9 cellular contexts compared by ENCODE assay signal in the genomic region with DNA sequence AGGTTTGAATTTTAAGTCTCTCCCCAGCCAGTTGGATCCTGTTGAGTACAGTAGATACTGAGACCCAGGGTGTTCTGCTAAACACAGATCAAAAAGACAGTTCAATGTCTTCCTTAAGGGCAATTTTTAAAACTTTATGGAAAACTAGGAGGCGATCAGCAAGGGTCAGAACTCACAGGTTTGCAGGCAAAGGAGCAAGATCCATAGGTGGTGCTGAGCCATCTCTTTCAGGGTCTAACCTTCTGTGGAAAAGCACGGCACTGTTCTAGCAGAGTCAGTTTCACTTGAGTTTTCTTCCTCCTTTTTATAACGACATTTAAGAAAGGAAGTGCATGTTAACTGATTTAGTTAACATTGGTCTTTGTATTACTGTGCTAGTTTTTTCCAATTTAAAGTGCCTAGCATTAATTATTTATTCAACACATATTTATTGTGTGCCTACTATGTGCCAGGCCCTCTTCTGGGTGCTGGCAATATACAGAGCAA. TPM values are rescaled to one million over a fixed set of nuclear protein-coding genes. Genes with fewer than 3 reads are reported as not detected.
A peak's percentile ranks its signal among the peaks of the same experiment; 100 is the strongest.
DNase-seq lines count a peak whose midpoint lies in the region; ATAC-seq and TF ChIP-seq lines count a peak whose summit lies in the region.
"Had no signal": no experiment of that assay in that cellular context is flagged by ENCODE, and none has a peak within 500 bp of the region (broad histone marks: within the 10 kb centered on the region; RNA-seq: fewer than 3 reads in every experiment).

TSS of gene CD84 (minus strand) at position 281 of the 486 bp plus-strand sequence. CDS start at position 222, 59 bp downstream.

- peaks cover 81% of the 10 kb centered on the region for H3K4me1 Mint-ChIP-seq in CD8-positive, alpha-beta T cell (ENCODE audit: low read depth)
- H3K4me1 Mint-ChIP-seq in activated CD8-positive, alpha-beta T cell treated with anti-CD3 and anti-CD28 coated beads, Interleukin-2, amount 10 ng/mL, durations not matched to agents 7 days and 5 days (ENCODE audit: low read depth): peaks cover 64% of the 10 kb centered on the region

- H3K36me3 ChIP-seq in CD8-positive, alpha-beta T cell (ENCODE audit: insufficient read depth, low read length): no peaks in the 10 kb centered on the region
- H3K36me3 ChIP-seq in muscle layer of duodenum (ENCODE audit: control insufficient read depth in 1 of 2, insufficient read depth in 2 of 2, low read length in 2 of 2): no peaks in the 10 kb centered on the region

- CTCF ChIA-PET in CD8-positive, alpha-beta T cell (lab: Charles Lee): interaction anchor here (1.0 to 2.6 kb wide), 6 partner anchors 15 to 35 kb away, joined by 3 to 22 read pairs (median 10); no protein-coding TSS in a partner anchor
- CTCF ChIA-PET in activated CD8-positive, alpha-beta T cell treated with anti-CD3 and anti-CD28 coated beads, Interleukin-2, amount 10 ng/mL, durations not matched to agents 7 days and 5 days (lab: Charles Lee): interaction anchor here (0.9 to 6.9 kb wide), 12 partner anchors 12 to 203 kb away, joined by 3 to 65 read pairs (median 8); partner anchors contain the start of gene SLAMF6

- no peaks in the 10 kb centered on the region for H3K9me3 ChIP-seq in CD8-positive, alpha-beta T cell (ENCODE audit: low read length)
- no peaks in the 10 kb centered on the region for H3K9me3 ChIP-seq in muscle layer of duodenum (ENCODE audit: control insufficient read depth in 1 of 2, low read length in 2 of 2)

- H3K4me1 ChIP-seq in CD8-positive, alpha-beta T cell (ENCODE audit: insufficient read depth, low read length): peaks cover 60% of the 10 kb centered on the region
- H3K4me1 ChIP-seq in muscle layer of duodenum (ENCODE audit: control insufficient read depth in 1 of 2, insufficient read depth in 2 of 2, low read length in 2 of 2): no peaks in the 10 kb centered on the region

- H3K4me3 Mint-ChIP-seq in CD8-positive, alpha-beta T cell: peak within 1 kb of the TSS; percentile 92
- H3K4me3 Mint-ChIP-seq in activated CD8-positive, alpha-beta T cell treated with anti-CD3 and anti-CD28 coated beads, Interleukin-2, amount 10 ng/mL, durations not matched to agents 7 days and 5 days: peak within 1 kb of the TSS; percentile 86
- H3K4me3 Mint-ChIP-seq: H9 had no signal

- no peaks in the 10 kb centered on the region for H3K9me3 Mint-ChIP-seq in CD8-positive, alpha-beta T cell
- H3K9me3 Mint-ChIP-seq in activated CD8-positive, alpha-beta T cell treated with anti-CD3 and anti-CD28 coated beads, Interleukin-2, amount 10 ng/mL, durations not matched to agents 7 days and 5 days (ENCODE audit: insufficient read depth): peaks cover 11% of the 10 kb centered on the region

- peaks cover 9% of the 10 kb centered on the region for H3K36me3 Mint-ChIP-seq in CD8-positive, alpha-beta T cell
- peaks cover 24% of the 10 kb centered on the region for H3K36me3 Mint-ChIP-seq in activated CD8-positive, alpha-beta T cell treated with anti-CD3 and anti-CD28 coated beads, Interleukin-2, amount 10 ng/mL, durations not matched to agents 7 days and 5 days (ENCODE audit: low read depth)

- TF ChIP-seq CTCF in CD8-positive, alpha-beta T cell (IDR thresholded peaks at IDR 0.05): no peak
- TF ChIP-seq CTCF in HL-60 (IDR thresholded peaks at IDR 0.05; ENCODE audit: insufficient read depth, low read length): no peak

- intact Hi-C loops in CD8-positive, alpha-beta T cell (cut with DNase I, micrococcal nuclease): loop anchor here (1.0 to 5.0 kb wide), 5 partner anchors 11 to 58 kb away; no protein-coding TSS in a partner anchor

- peak within 1 kb of the TSS; percentile 50 for H3K4me3 ChIP-seq in CD8-positive, alpha-beta T cell (ENCODE audit: low read depth, low read length)
- H3K4me3 ChIP-seq in HL-60 (replicated peaks; ENCODE audit: insufficient read depth, low read length) (peak within 1 kb of the TSS; percentile 39), muscle layer of duodenum (ENCODE audit: low read depth in 1 of 2, low read length in 2 of 2) (peak within 1 kb of the TSS in 1 of 2 donors; percentile 35)

- no peaks in the 10 kb centered on the region for H3K27me3 Mint-ChIP-seq in CD8-positive, alpha-beta T cell (ENCODE audit: low read depth)
- no peaks in the 10 kb centered on the region for H3K27me3 Mint-ChIP-seq in activated CD8-positive, alpha-beta T cell treated with anti-CD3 and anti-CD28 coated beads, Interleukin-2, amount 10 ng/mL, durations not matched to agents 7 days and 5 days (ENCODE audit: low read depth)

- peak within 1 kb of the TSS; percentile 97 for H3K27ac Mint-ChIP-seq in CD8-positive, alpha-beta T cell
- H3K27ac Mint-ChIP-seq in activated CD8-positive, alpha-beta T cell treated with anti-CD3 and anti-CD28 coated beads, Interleukin-2, amount 10 ng/mL, durations not matched to agents 7 days and 5 days: peak within 1 kb of the TSS; percentile 93
- H3K27ac Mint-ChIP-seq: H9 had no signal

- H3K27me3 ChIP-seq in CD8-positive, alpha-beta T cell (ENCODE audit: insufficient read depth, low read length): no peaks in the 10 kb centered on the region
- H3K27me3 ChIP-seq in HL-60 (ENCODE audit: insufficient read depth, poor library complexity, severe bottlenecking) (no peaks in the 10 kb centered on the region), muscle layer of duodenum (ENCODE audit: low read depth, low read length) (no peaks in the 10 kb centered on the region)

- DNase-seq in CD8-positive, alpha-beta T cell: peak in 1 of 7 experiments; percentile 64
- DNase-seq in HL-60 (ENCODE audit: low read depth in 1 of 2, low spot score in 1 of 2) (peak in 1 of 2 experiments; percentile 35), RPMI8226 (no peak), AG08395 (ENCODE audit: low spot score) (no peak), NCI-H526 treated with DMSO at 0.1 percent for 48 hours (lab: John Stamatoyannopoulos, UW) (no peak)
- DNase-seq in activated CD8-positive, alpha-beta T cell treated with anti-CD3 and anti-CD28 coated beads, Interleukin-2, amount 10 ng/mL, durations not matched to agents 7 days and 5 days: no peak
- DNase-seq: H9 had no signal

- POLR2A ChIA-PET in CD8-positive, alpha-beta T cell (lab: Charles Lee): interaction anchor here (1.0 to 5.5 kb wide), 4 partner anchors 13 to 57 kb away, joined by 4 to 44 read pairs (median 6); partner anchors contain the start of gene SLAMF6
- POLR2A ChIA-PET in activated CD8-positive, alpha-beta T cell treated with anti-CD3 and anti-CD28 coated beads, Interleukin-2, amount 10 ng/mL, durations not matched to agents 7 days and 5 days (lab: Charles Lee): interaction anchor here (0.6 to 2.6 kb wide), 4 partner anchors 11 to 228 kb away, joined by 3 to 16 read pairs (median 6); no protein-coding TSS in a partner anchor

- ATAC-seq in CD8-positive, alpha-beta T cell: peak; percentile 40
- peak; percentile 50 for ATAC-seq in activated CD8-positive, alpha-beta T cell treated with anti-CD3 and anti-CD28 coated beads, Interleukin-2, amount 10 ng/mL, durations not matched to agents 7 days and 5 days
- no peak for ATAC-seq in HG02981 (IDR thresholded peaks at IDR 0.05; ENCODE audit: unreplicated experiment)

- peak within 1 kb of the TSS; percentile 55 for H3K27ac ChIP-seq in CD8-positive, alpha-beta T cell (ENCODE audit: low read depth, low read length)
- H3K27ac ChIP-seq in HL-60 (replicated peaks): peak within 1 kb of the TSS; percentile 85
- peak within 1 kb of the TSS; percentile 72 for H3K27ac ChIP-seq in muscle layer of duodenum (ENCODE audit: low read length)

RNA-seq across cellular contexts. Expression of gene CD84, which starts in this region (rescaled TPM):
- 10 to 100 TPM; 28.3 to 31.7 TPM for total RNA-seq in CD8-positive, alpha-beta T cell
- 10 to 100 TPM; 14.0 to 15.4 TPM for total RNA-seq in activated CD8-positive, alpha-beta T cell treated with anti-CD3 and anti-CD28 coated beads, Interleukin-2, amount 10 ng/mL, durations not matched to agents 7 days and 5 days
- total RNA-seq: H9 had no signal
